Comparison of ENCODE assay signal across 9 cellular contexts in the genomic region with DNA sequence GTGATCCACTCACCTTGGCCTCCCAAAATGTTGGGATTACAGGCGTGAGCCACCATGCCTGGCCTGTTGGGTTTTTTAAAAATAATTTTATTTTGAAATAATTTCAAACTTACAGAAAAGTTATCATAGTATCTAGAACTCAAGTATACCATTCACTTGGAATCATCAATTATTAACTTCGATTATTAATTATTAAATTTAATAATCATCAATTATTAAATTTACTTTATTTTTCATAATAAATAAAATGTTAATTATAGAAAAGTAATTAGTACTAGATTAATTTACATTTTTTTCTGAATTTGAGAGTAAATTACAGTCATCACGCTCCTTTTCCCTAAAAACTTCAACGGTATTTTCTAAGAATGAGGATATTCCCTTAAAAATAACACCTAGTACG.
"Had no signal": no experiment of that assay in that cellular context is flagged by ENCODE, and none has a peak within 500 bp of the region (broad histone marks: within the 10 kb centered on the region; RNA-seq: fewer than 3 reads in every experiment).

No MANE protein-coding gene starts in this region.

- H3K4me3 Mint-ChIP-seq: endodermal cell, mesothelial cell of epicardium had no signal

- H3K27me3 Mint-ChIP-seq: activated CD4-positive, alpha-beta T cell treated with anti-CD3 and anti-CD28 coated beads, Interleukin-2, amount 10 ng/mL, durations not matched to agents 24 days and 14 days had no signal

- FAIRE-seq: islet of Langerhans had no signal

- DNase-seq: endodermal cell, ovary, sigmoid colon, spleen had no signal

- H3K27ac Mint-ChIP-seq: endodermal cell, mesothelial cell of epicardium had no signal

- ATAC-seq: gastroesophageal sphincter, SK-N-SH treated with all-trans-retinoic acid at 6 μM for 48 hours had no signal

- H3K9me3 Mint-ChIP-seq: endodermal cell, mesothelial cell of epicardium had no signal

- H3K36me3 Mint-ChIP-seq: mesothelial cell of epicardium had no signal
